1 cellular context compared by ENCODE assay signal in genomic region chr21:17786219-17787181, GRCh38.
TF ChIP-seq lines count a peak whose summit lies in the region.

No MANE protein-coding gene starts in this region.

TF ChIP-seq in HepG2, 621 proteins besides CTCF, POLR2A, EP300 and RAD21 (continued from another document and continues in another):
- TF ChIP-seq ZNF574 (CRISPR knock-in tag; IDR thresholded peaks at IDR 0.05): no peak
- no peak for TF ChIP-seq TARDBP (CRISPR knock-in tag; IDR thresholded peaks at IDR 0.05)
- TF ChIP-seq U2AF2 (IDR thresholded peaks at IDR 0.05; ENCODE audit: low read depth, low read length): no peak
- peak; percentile 18; the same call in 1 of the 2 replicates for TF ChIP-seq FOXO1 (CRISPR knock-in tag; IDR thresholded peaks at IDR 0.05)
- peak; percentile 51; the same call in 1 of the 2 replicates for TF ChIP-seq HMG20A (CRISPR knock-in tag; IDR thresholded peaks at IDR 0.05; ENCODE audit: borderline replicate concordance)
- no peak for TF ChIP-seq ZNF558 (CRISPR knock-in tag; IDR thresholded peaks at IDR 0.05; ENCODE audit: borderline replicate concordance)
- no peak for TF ChIP-seq E2F2 (CRISPR knock-in tag; IDR thresholded peaks at IDR 0.05; ENCODE audit: borderline replicate concordance)
- TF ChIP-seq, protein P1, sequence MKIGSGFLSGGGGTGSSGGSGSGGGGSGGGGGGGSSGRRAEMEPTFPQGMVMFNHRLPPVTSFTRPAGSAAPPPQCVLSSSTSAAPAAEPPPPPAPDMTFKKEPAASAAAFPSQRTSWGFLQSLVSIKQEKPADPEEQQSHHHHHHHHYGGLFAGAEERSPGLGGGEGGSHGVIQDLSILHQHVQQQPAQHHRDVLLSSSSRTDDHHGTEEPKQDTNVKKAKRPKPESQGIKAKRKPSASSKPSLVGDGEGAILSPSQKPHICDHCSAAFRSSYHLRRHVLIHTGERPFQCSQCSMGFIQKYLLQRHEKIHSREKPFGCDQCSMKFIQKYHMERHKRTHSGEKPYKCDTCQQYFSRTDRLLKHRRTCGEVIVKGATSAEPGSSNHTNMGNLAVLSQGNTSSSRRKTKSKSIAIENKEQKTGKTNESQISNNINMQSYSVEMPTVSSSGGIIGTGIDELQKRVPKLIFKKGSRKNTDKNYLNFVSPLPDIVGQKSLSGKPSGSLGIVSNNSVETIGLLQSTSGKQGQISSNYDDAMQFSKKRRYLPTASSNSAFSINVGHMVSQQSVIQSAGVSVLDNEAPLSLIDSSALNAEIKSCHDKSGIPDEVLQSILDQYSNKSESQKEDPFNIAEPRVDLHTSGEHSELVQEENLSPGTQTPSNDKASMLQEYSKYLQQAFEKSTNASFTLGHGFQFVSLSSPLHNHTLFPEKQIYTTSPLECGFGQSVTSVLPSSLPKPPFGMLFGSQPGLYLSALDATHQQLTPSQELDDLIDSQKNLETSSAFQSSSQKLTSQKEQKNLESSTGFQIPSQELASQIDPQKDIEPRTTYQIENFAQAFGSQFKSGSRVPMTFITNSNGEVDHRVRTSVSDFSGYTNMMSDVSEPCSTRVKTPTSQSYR (CRISPR knock-in tag; IDR thresholded peaks at IDR 0.05; ENCODE audit: borderline replicate concordance): no peak
- no peak for TF ChIP-seq SOX6 (IDR thresholded peaks at IDR 0.05)
- peak; percentile 74 for TF ChIP-seq SOX6 (CRISPR knock-in tag; IDR thresholded peaks at IDR 0.05)
- no peak for TF ChIP-seq ZNF280B (CRISPR knock-in tag; IDR thresholded peaks at IDR 0.05; ENCODE audit: borderline replicate concordance)
- TF ChIP-seq AFF4 (CRISPR knock-in tag; IDR thresholded peaks at IDR 0.05): no peak
- peak; percentile 42 for TF ChIP-seq SAP130 (CRISPR knock-in tag; IDR thresholded peaks at IDR 0.05; ENCODE audit: low read depth)
- TF ChIP-seq HOMEZ (CRISPR knock-in tag; IDR thresholded peaks at IDR 0.05; ENCODE audit: low read depth): peak; percentile 74
- TF ChIP-seq ZKSCAN1 (IDR thresholded peaks at IDR 0.05; ENCODE audit: low read length): no peak
- no peak for TF ChIP-seq SMARCE1 (IDR thresholded peaks at IDR 0.05; ENCODE audit: borderline replicate concordance)
- TF ChIP-seq, protein P2, sequence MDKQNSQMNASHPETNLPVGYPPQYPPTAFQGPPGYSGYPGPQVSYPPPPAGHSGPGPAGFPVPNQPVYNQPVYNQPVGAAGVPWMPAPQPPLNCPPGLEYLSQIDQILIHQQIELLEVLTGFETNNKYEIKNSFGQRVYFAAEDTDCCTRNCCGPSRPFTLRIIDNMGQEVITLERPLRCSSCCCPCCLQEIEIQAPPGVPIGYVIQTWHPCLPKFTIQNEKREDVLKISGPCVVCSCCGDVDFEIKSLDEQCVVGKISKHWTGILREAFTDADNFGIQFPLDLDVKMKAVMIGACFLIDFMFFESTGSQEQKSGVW (CRISPR knock-in tag; IDR thresholded peaks at IDR 0.05; ENCODE audit: borderline replicate concordance): no peak
- 0 out of 2 replicates have a peak, but pooled peaks have one; percentile 8 for TF ChIP-seq FOXA1 (IDR thresholded peaks at IDR 0.05)
- peak; percentile 93 for TF ChIP-seq FOXA1 (CRISPR knock-in tag; IDR thresholded peaks at IDR 0.05)
- TF ChIP-seq MATR3 (CRISPR knock-in tag; IDR thresholded peaks at IDR 0.05): no peak
- TF ChIP-seq EZH2 (conservative IDR thresholded peaks at IDR 0.05; ENCODE audit: low read depth, low read length): no peak
- TF ChIP-seq ZNF441 (CRISPR knock-in tag; IDR thresholded peaks at IDR 0.05; ENCODE audit: borderline replicate concordance): no peak
- no peak for TF ChIP-seq SP2 (CRISPR knock-in tag; IDR thresholded peaks at IDR 0.05)
- TF ChIP-seq PTBP1 (IDR thresholded peaks at IDR 0.05; ENCODE audit: low read depth, low read length, poor library complexity, severe bottlenecking): no peak
- TF ChIP-seq RXRB (CRISPR knock-in tag; IDR thresholded peaks at IDR 0.05; ENCODE audit: borderline replicate concordance): peak; percentile 37; the same call in 1 of the 2 replicates
- no peak for TF ChIP-seq NFKBIZ (CRISPR knock-in tag; IDR thresholded peaks at IDR 0.05)
- TF ChIP-seq, protein P3, sequence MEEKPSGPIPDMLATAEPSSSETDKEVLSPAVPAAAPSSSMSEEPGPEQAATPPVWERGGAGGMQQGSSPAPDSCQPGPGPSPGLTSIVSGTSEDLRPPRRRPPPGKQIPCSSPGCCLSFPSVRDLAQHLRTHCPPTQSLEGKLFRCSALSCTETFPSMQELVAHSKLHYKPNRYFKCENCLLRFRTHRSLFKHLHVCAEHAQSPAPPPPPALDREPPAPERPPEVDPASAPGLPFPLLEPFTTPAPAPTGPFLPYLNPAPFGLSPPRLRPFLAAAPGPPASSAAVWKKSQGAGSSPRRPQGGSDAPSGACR (CRISPR knock-in tag; IDR thresholded peaks at IDR 0.05): no peak
- peak; percentile 55; the same call in 1 of the 2 replicates for TF ChIP-seq SOX5 (CRISPR knock-in tag; IDR thresholded peaks at IDR 0.05; ENCODE audit: borderline replicate concordance)
- no peak for TF ChIP-seq ZNF766 (CRISPR knock-in tag; IDR thresholded peaks at IDR 0.05; ENCODE audit: borderline replicate concordance)
- TF ChIP-seq KLF16 (CRISPR knock-in tag; IDR thresholded peaks at IDR 0.05): no peak
- no peak for TF ChIP-seq ZNF20 (CRISPR knock-in tag; IDR thresholded peaks at IDR 0.05)
- TF ChIP-seq, protein P4, sequence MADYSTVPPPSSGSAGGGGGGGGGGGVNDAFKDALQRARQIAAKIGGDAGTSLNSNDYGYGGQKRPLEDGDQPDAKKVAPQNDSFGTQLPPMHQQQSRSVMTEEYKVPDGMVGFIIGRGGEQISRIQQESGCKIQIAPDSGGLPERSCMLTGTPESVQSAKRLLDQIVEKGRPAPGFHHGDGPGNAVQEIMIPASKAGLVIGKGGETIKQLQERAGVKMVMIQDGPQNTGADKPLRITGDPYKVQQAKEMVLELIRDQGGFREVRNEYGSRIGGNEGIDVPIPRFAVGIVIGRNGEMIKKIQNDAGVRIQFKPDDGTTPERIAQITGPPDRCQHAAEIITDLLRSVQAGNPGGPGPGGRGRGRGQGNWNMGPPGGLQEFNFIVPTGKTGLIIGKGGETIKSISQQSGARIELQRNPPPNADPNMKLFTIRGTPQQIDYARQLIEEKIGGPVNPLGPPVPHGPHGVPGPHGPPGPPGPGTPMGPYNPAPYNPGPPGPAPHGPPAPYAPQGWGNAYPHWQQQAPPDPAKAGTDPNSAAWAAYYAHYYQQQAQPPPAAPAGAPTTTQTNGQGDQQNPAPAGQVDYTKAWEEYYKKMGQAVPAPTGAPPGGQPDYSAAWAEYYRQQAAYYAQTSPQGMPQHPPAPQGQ (CRISPR knock-in tag; IDR thresholded peaks at IDR 0.05; ENCODE audit: borderline replicate concordance): no peak
- 0 out of 2 replicates have a peak, but pooled peaks have one; percentile 18 for TF ChIP-seq ZNF335 (CRISPR knock-in tag; IDR thresholded peaks at IDR 0.05)
- TF ChIP-seq ATF4 (CRISPR knock-in tag; IDR thresholded peaks at IDR 0.05): peak in 1 of 2 experiments; percentile 58; a peak in 1 of 4 replicates
- TF ChIP-seq RNF219 (CRISPR knock-in tag; IDR thresholded peaks at IDR 0.05): no peak
- TF ChIP-seq TSC22D2 (CRISPR knock-in tag; IDR thresholded peaks at IDR 0.05; ENCODE audit: borderline replicate concordance): no peak
